In the genomic region with DNA sequence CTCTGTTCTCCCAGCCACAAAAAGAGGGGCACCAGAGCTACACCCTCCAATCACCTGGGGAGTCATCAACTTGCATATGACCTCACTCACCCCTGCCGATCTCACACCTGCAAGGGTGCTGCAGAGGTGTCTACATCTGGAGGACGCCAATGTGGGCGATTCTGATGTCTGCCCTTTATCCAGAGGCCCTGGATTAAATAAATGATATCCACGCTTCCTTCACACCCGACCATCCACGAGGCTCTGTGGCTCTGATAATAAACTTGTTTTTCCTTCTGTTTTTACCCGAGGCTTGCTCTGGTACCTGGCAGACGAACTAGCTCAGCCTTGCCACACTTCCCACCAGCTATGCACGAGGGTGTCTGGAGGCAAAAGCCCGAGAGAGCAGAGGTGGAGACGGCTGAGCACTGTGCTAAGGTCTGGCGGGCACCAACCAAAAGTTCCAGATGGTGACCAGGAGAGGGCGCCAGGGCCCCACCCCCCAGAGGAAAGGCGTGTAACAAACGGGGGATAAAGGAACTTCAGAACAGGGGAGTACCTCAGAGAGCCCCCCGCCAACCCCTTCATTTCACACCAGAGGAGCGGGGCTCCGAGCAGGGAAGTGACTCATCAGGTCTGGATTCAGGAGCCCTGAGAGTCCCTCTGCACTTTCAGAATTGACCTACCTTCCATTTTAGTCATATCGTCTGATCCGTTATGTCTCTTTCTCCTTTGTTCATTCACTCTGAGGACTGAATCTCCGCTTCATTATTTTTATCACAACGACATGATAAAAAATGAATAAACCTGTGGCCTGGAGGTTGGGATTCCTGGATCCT, we compare ENCODE assay signal across 8 cellular contexts. TPM values are rescaled to one million over a fixed set of nuclear protein-coding genes. Genes with fewer than 3 reads are reported as not detected.
DNase-seq lines count a peak whose midpoint lies in the region; ATAC-seq, FAIRE-seq and TF ChIP-seq lines count a peak whose summit lies in the region.

No MANE protein-coding gene starts in this region.

- TF ChIP-seq POLR2A in Peyer's patch (IDR thresholded peaks at IDR 0.05) (no peak), heart left ventricle (IDR thresholded peaks at IDR 0.05) (no peak)

- ATAC-seq in GM18861 (IDR thresholded peaks at IDR 0.05; ENCODE audit: unreplicated experiment): peak; percentile 62
- peak; percentile 82 for ATAC-seq in HG03354 (IDR thresholded peaks at IDR 0.05; ENCODE audit: poor library complexity, severe bottlenecking, unreplicated experiment)
- ATAC-seq in heart left ventricle: peak; percentile 70 to 87 (median 83)

- no peak for FAIRE-seq in small intestine (lab: Jason Lieb, UNC)

- intact Hi-C loops in heart left ventricle (cut with DNase I): loop anchor here (1.0 to 5.0 kb wide), 4 partner anchors 61 to 66 kb away; no protein-coding TSS in a partner anchor

- H3K4me1 ChIP-seq in Peyer's patch (no peaks in the 10 kb centered on the region), heart left ventricle (peaks cover 0 to 3% (median 0%) of the 10 kb centered on the region in 12 donors), small intestine (ENCODE audit: control insufficient read depth in 2 of 2, insufficient read depth in 1 of 2, low read depth in 1 of 2, low read length in 1 of 2) (no peaks in the 10 kb centered on the region)

- WGBS in heart left ventricle, 4 donors: 33 to 37% (median 36%) methylated on average over 20 to 22 of the region's 22 CpGs
- WGBS in small intestine, 3 donors: 21 to 31% (median 26%) methylated on average over 22 of the region's 22 CpGs

- H3K36me3 ChIP-seq in Peyer's patch (no peaks in the 10 kb centered on the region), heart left ventricle (no peaks in the 10 kb centered on the region), small intestine (ENCODE audit: control insufficient read depth in 2 of 2, insufficient read depth in 2 of 2, low read length in 2 of 2) (no peaks in the 10 kb centered on the region)

- DNase-seq in AG20443 (ENCODE audit: low spot score): peak; percentile 84
- DNase-seq in Peyer's patch: peak in 2 of 3 donors; percentile 60 to 69
- peak in 3 of 4 experiments; percentile 18 to 46 (median 40) for DNase-seq in activated naive CD4-positive, alpha-beta T cell (lab: John Stamatoyannopoulos, UW)
- DNase-seq in heart left ventricle: peak; percentile 20 to 68 (median 40)
- DNase-seq in small intestine: peak; percentile 52
- no peak for DNase-seq in DMS79 (lab: John Stamatoyannopoulos, UW)

- H3K27me3 ChIP-seq in Peyer's patch (no peaks in the 10 kb centered on the region), heart left ventricle (no peaks in the 10 kb centered on the region), small intestine (ENCODE audit: control insufficient read depth in 2 of 2, insufficient read depth in 2 of 2, low read length in 2 of 2) (peaks cover 0 to 7% of the 10 kb centered on the region in 2 donors)

- H3K27ac ChIP-seq in Peyer's patch (no peak overlapping the region), heart left ventricle (no peak overlapping the region), small intestine (ENCODE audit: low read depth in 1 of 2, low read length in 1 of 2) (no peak overlapping the region)

- TF ChIP-seq CTCF in Peyer's patch (IDR thresholded peaks at IDR 0.05) (peak in 4 of 6 experiments; percentile 53 to 67 (median 66)), heart left ventricle (IDR thresholded peaks at IDR 0.05) (peak; percentile 58 to 84 (median 73))

- no peaks in the 10 kb centered on the region for H3K9me3 ChIP-seq in Peyer's patch
- no peaks in the 10 kb centered on the region for H3K9me3 ChIP-seq in heart left ventricle
- no peaks in the 10 kb centered on the region for H3K9me3 ChIP-seq in small intestine (ENCODE audit: control insufficient read depth, low read depth)

- H3K4me3 ChIP-seq in Peyer's patch (no peak overlapping the region), heart left ventricle (no peak overlapping the region), small intestine (ENCODE audit: low read depth in 1 of 2, low read length in 2 of 2) (no peak overlapping the region)

RNA-seq across cellular contexts. Expression of gene SCN3B, which starts 13.5 kb away (rescaled TPM):
- total RNA-seq in Peyer's patch (1 to 10 TPM in 2 of 4 donors, under 1 TPM in 2; 0.80 to 4.4 (median 1.3) TPM), heart left ventricle (1 to 10 TPM in 5 of 9 donors, under 1 TPM in 4; 0.63 to 3.8 (median 1.2) TPM)
- polyA plus RNA-seq in heart left ventricle (under 1 TPM; 0.69 to 0.75 TPM), small intestine (1 to 10 TPM in 1 of 3 donors, under 1 TPM in 2; under 0.01 to 2.6 (median 0.27) TPM)
